In the genomic region with DNA sequence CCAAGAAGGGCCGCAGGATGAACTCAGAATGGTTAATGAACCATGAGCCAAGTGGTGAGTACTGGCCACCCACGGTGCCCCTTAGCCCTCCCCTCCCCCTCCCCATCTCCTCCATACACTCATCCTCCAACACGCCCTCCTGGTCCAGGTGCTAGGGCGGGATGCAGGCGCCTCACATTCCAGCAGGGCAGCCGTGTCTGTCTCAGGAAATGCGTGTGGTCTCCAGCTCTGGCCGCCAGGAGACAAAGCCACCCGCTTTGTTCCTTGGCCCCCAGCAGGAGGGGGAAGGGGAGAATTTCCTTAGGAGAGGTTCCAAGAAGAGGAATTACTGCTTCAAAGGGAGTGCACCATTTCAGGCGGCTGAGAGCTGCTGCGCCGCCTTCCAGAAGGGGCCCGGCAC, we compare ENCODE assay signal across 13 cellular contexts. TPM values are rescaled to one million over a fixed set of nuclear protein-coding genes. Genes with fewer than 3 reads are reported as not detected.
DNase-seq lines count a peak whose midpoint lies in the region; ATAC-seq, FAIRE-seq and TF ChIP-seq lines count a peak whose summit lies in the region.
"Had no signal": no experiment of that assay in that cellular context is flagged by ENCODE, and none has a peak within 500 bp of the region (broad histone marks: within the 10 kb centered on the region; RNA-seq: fewer than 3 reads in every experiment).

No MANE protein-coding gene starts in this region.

- BruUV-seq in A673 (replicated peaks; lab: Mats Ljungman, UMichigan) = no TSS peak

- H3K4me1 ChIP-seq in A673 (ENCODE audit: insufficient read depth, low read length, poor library complexity, severe bottlenecking) = peaks cover 11% of the 10 kb centered on the region

- no peak overlapping the region for H3K27ac ChIP-seq in A673 (ENCODE audit: low read depth, low read length, poor library complexity, severe bottlenecking)

- intact Hi-C loops in A673 (cut with micrococcal nuclease; ENCODE audit: unreplicated experiment) = no loop called here

- no peaks in the 10 kb centered on the region for H3K36me3 ChIP-seq in A673 (ENCODE audit: insufficient read depth, low read length, poor library complexity, severe bottlenecking)

- ATAC-seq in GM21825 (IDR thresholded peaks at IDR 0.05; ENCODE audit: unreplicated experiment) = no peak
- ATAC-seq in GM19351 (IDR thresholded peaks at IDR 0.05; ENCODE audit: unreplicated experiment) = no peak

- no peaks in the 10 kb centered on the region for H3K9me3 ChIP-seq in A673 (ENCODE audit: low read depth, low read length, poor library complexity, severe bottlenecking)

- POLR2A ChIA-PET in A673 (lab: Charles Lee; ENCODE audit: low non-redundant PET) = no interaction called here

- TF ChIP-seq CTCF in A673 (conservative IDR thresholded peaks at IDR 0.05; ENCODE audit: low read depth, low read length) (0 out of 2 replicates have a peak, but pooled peaks have one; percentile 15), cardiac fibroblast (IDR thresholded peaks at IDR 0.05; ENCODE audit: low read depth, low read length) (no peak)

- DNase-seq in A673 (ENCODE audit: low spot score) = peak; percentile 71
- peak; percentile 67 for DNase-seq in HTR-8/SVneo (ENCODE audit: insufficient read length, low spot score)
- DNase-seq in cardiac fibroblast (ENCODE audit: low read depth in 2 of 2) = peak; percentile 45 to 48
- peak; percentile 98 for DNase-seq in kidney tubule cell (ENCODE audit: low spot score)
- no peak for DNase-seq in hepatic stellate cell (ENCODE audit: low spot score)
- DNase-seq in activated CD4-positive, alpha-beta T cell treated with anti-CD3 and anti-CD28 coated beads for 1 hour = no peak
- DNase-seq: activated CD4-positive, alpha-beta T cell treated with anti-CD3 and anti-CD28 coated beads for 48 hours; NCI-H187 treated with DMSO at 0.1 percent for 48 hours; stimulated activated CD4-positive, alpha-beta T cell treated with anti-CD3 and anti-CD28 coated beads, Interleukin-1b, Interleukin-23, amount 100 ng/mL, for 48 hours had no signal

- FAIRE-seq in HTR-8/SVneo (lab: Jason Lieb, UNC) = peak; percentile 65

- H3K4me3 ChIP-seq in A673 (ENCODE audit: low read depth, low read length, poor library complexity, severe bottlenecking) (no peak overlapping the region), cardiac fibroblast (replicated peaks in 1 of 2; ENCODE audit: low read depth in 2 of 2, low read length in 2 of 2) (no peak overlapping the region)

- no peaks in the 10 kb centered on the region for H3K27me3 ChIP-seq in A673 (replicated peaks; ENCODE audit: insufficient read depth, low read depth, low read length, poor library complexity)

- CTCF ChIA-PET in A673 (lab: Charles Lee) = interaction anchor here (0.6 kb wide), 1 partner anchor 81 kb away, joined by 3 read pairs; no protein-coding TSS in a partner anchor

RNA-seq across cellular contexts. Expression of a gene that starts 29.8 kb away (rescaled TPM):
- 28.5 and 38.4 TPM in 2 replicates for total RNA-seq in A673 (2021)

RNA-seq across cellular contexts. Expression of a gene that starts 34.4 kb away (rescaled TPM):
- total RNA-seq in A673 (2021) = not detected in 2 replicates
- total RNA-seq: dermis microvascular lymphatic vessel endothelial cell, subcutaneous adipose tissue had no signal

RNA-seq across cellular contexts. Expression of a gene that starts 39.2 kb away (rescaled TPM):
- total RNA-seq in A673 (2021) = not detected in 2 replicates
- total RNA-seq: dermis microvascular lymphatic vessel endothelial cell, subcutaneous adipose tissue had no signal

RNA-seq across cellular contexts. Expression of a gene that starts 42.1 kb away (rescaled TPM):
- not detected in 2 replicates for total RNA-seq in A673 (2021)
- total RNA-seq: dermis microvascular lymphatic vessel endothelial cell, subcutaneous adipose tissue had no signal

RNA-seq across cellular contexts. Expression of a gene that starts 46.4 kb away (rescaled TPM):
- not detected in 2 replicates for total RNA-seq in A673 (2021)
- total RNA-seq: dermis microvascular lymphatic vessel endothelial cell, subcutaneous adipose tissue had no signal

Comparison
In these comparisons a context has a peak if more than half of its experiments do, and no peak if none do; other contexts are left out.
1. DNase-seq: peak in A673 (single experiment), HTR-8/SVneo (single experiment), cardiac fibroblast (2 of 2) and kidney tubule cell (single experiment); none in hepatic stellate cell (single experiment) and activated CD4-positive, alpha-beta T cell treated with anti-CD3 and anti-CD28 coated beads for 1 hour (single experiment).